ENCODE assay signal across 10 cellular contexts in genomic region chr14:49898485-49898884, GRCh38. TPM values are rescaled to one million over a fixed set of nuclear protein-coding genes. Genes with fewer than 3 reads are reported as not detected.
DNase-seq lines count a peak whose midpoint lies in the region; ATAC-seq and TF ChIP-seq lines count a peak whose summit lies in the region.
"Had no signal": no experiment of that assay in that cellular context is flagged by ENCODE, and none has a peak within 500 bp of the region (broad histone marks: within the 10 kb centered on the region; RNA-seq: fewer than 3 reads in every experiment).

No MANE protein-coding gene starts in this region.

- 90% methylated on average over 2 of the region's 2 CpGs for whole genome bisulfite sequencing in hepatocyte (ENCODE audit: low lambda C conversion rate, missing lambda C conversion rate)
- 77 to 79% methylated on average over 2 of the region's 2 CpGs for WGBS in thyroid gland, 2 donors

- peak overlapping the region; percentile 94 for H3K4me3 Mint-ChIP-seq in activated T-cell treated with anti-CD3 and anti-CD28 coated beads, Interleukin-2, amount 50 U/mL, for 24 hours
- H3K4me3 Mint-ChIP-seq in activated B cell treated with CpG ODN at 0.5 μM for 24 hours: peak overlapping the region; percentile 40

- H3K27me3 Mint-ChIP-seq in activated T-cell treated with anti-CD3 and anti-CD28 coated beads, Interleukin-2, amount 50 U/mL, for 24 hours: no peaks in the 10 kb centered on the region
- H3K27me3 Mint-ChIP-seq in activated B cell treated with CpG ODN at 0.5 μM for 24 hours: no peaks in the 10 kb centered on the region

- POLR2A ChIA-PET in activated B cell treated with CpG ODN at 0.5 μM for 24 hours (lab: Charles Lee): interaction anchor here (0.6 to 1.3 kb wide), 8 partner anchors 9 to 207 kb away, joined by 3 to 10 read pairs (median 5); no protein-coding TSS in a partner anchor

- peaks cover 5% of the 10 kb centered on the region for H3K36me3 ChIP-seq in hepatocyte (replicated peaks; ENCODE audit: insufficient read depth, low read depth)
- peaks cover 0 to 11% of the 10 kb centered on the region in 2 donors for H3K36me3 ChIP-seq in thyroid gland

- H3K36me3 Mint-ChIP-seq in activated T-cell treated with anti-CD3 and anti-CD28 coated beads, Interleukin-2, amount 50 U/mL, for 24 hours (ENCODE audit: low read depth): peaks cover 62% of the 10 kb centered on the region
- peaks cover 45% of the 10 kb centered on the region for H3K36me3 Mint-ChIP-seq in activated B cell treated with CpG ODN at 0.5 μM for 24 hours (ENCODE audit: low read depth)

- H3K27ac ChIP-seq in hepatocyte (no peak overlapping the region), thyroid gland (peak overlapping the region; percentile 7 to 51 (median 11))
- H3K27ac ChIP-seq: right atrium auricular region had no signal

- H3K27me3 ChIP-seq in hepatocyte: no peaks in the 10 kb centered on the region
- no peaks in the 10 kb centered on the region for H3K27me3 ChIP-seq in thyroid gland
- H3K27me3 ChIP-seq: right atrium auricular region had no signal

- H3K4me3 ChIP-seq in hepatocyte (no peak overlapping the region), thyroid gland (replicated peaks in 1 of 3) (no peak overlapping the region)
- H3K4me3 ChIP-seq: right atrium auricular region had no signal

- no peak for TF ChIP-seq POLR2A in thyroid gland (IDR thresholded peaks at IDR 0.05)

- H3K9me2 ChIP-seq in hepatocyte (replicated peaks; ENCODE audit: insufficient read depth): no peaks in the 10 kb centered on the region

- CTCF ChIA-PET in activated B cell treated with CpG ODN at 0.5 μM for 24 hours (lab: Charles Lee): no interaction called here

- H3K4me2 ChIP-seq in hepatocyte: peak overlapping the region; percentile 77

- peaks cover 55% of the 10 kb centered on the region for H3K79me2 ChIP-seq in hepatocyte

- intact Hi-C loops in activated B cell treated with CpG ODN at 0.5 μM for 24 hours (cut with micrococcal nuclease) (no loop called here), thyroid gland (cut with DNase I) (no loop called here)

- no peak for TF ChIP-seq CTCF in activated B cell treated with CpG ODN at 0.5 μM for 24 hours (IDR thresholded peaks at IDR 0.05)
- no peak for TF ChIP-seq CTCF in hepatocyte (IDR thresholded peaks at IDR 0.05; ENCODE audit: poor library complexity)
- no peak for TF ChIP-seq CTCF in thyroid gland (IDR thresholded peaks at IDR 0.05)

- H2AFZ ChIP-seq in hepatocyte: no peak overlapping the region

- peaks cover 38% of the 10 kb centered on the region for H3K4me1 Mint-ChIP-seq in activated T-cell treated with anti-CD3 and anti-CD28 coated beads, Interleukin-2, amount 50 U/mL, for 24 hours (ENCODE audit: low read depth)
- peaks cover 48% of the 10 kb centered on the region for H3K4me1 Mint-ChIP-seq in activated B cell treated with CpG ODN at 0.5 μM for 24 hours

- H3K27ac Mint-ChIP-seq in activated T-cell treated with anti-CD3 and anti-CD28 coated beads, Interleukin-2, amount 50 U/mL, for 24 hours: peak overlapping the region; percentile 92
- peak overlapping the region; percentile 83 for H3K27ac Mint-ChIP-seq in activated B cell treated with CpG ODN at 0.5 μM for 24 hours

- H3K9me3 ChIP-seq in hepatocyte (ENCODE audit: low read depth): no peaks in the 10 kb centered on the region
- no peaks in the 10 kb centered on the region for H3K9me3 ChIP-seq in thyroid gland
- H3K9me3 ChIP-seq: right atrium auricular region had no signal

- H3K4me1 ChIP-seq in hepatocyte (ENCODE audit: insufficient read depth) (peaks cover 19% of the 10 kb centered on the region), thyroid gland (peaks cover 29 to 31% of the 10 kb centered on the region in 2 donors)

- DNase-seq in activated T-cell treated with anti-CD3 and anti-CD28 coated beads, Interleukin-2, amount 50 U/mL, for 24 hours: no peak
- DNase-seq in activated T-cell treated with anti-CD3 and anti-CD28 coated beads, Interleukin-2, amount 50 U/mL, for 1 hour: no peak
- DNase-seq in activated B cell treated with CpG ODN at 0.5 μM for 24 hours (no peak), hepatocyte (ENCODE audit: low spot score) (no peak), thyroid gland (no peak), HPDE6-E6E7 (ENCODE audit: extremely low spot score) (no peak), NCI-H524 treated with DMSO at 0.1 percent for 48 hours (lab: John Stamatoyannopoulos, UW) (no peak), NCI-H1048 (lab: John Stamatoyannopoulos, UW) (no peak)
- DNase-seq: IMR-90 had no signal

- H4K20me1 ChIP-seq in hepatocyte (ENCODE audit: insufficient read depth, poor library complexity, severe bottlenecking): peaks cover 35% of the 10 kb centered on the region

- ATAC-seq in activated B cell treated with CpG ODN at 0.5 μM for 24 hours (ENCODE audit: low read depth): no peak

- H3K9me3 Mint-ChIP-seq in activated T-cell treated with anti-CD3 and anti-CD28 coated beads, Interleukin-2, amount 50 U/mL, for 24 hours: no peaks in the 10 kb centered on the region
- H3K9me3 Mint-ChIP-seq in activated B cell treated with CpG ODN at 0.5 μM for 24 hours: no peaks in the 10 kb centered on the region

RNA-seq across cellular contexts. Expression of gene ARF6, which starts 5.6 kb away (rescaled TPM):
- total RNA-seq in activated B cell treated with CpG ODN at 0.5 μM for 24 hours (136 and 142 TPM in 2 replicates), hepatocyte (64.8 and 67.6 TPM in 2 replicates), thyroid gland (10 to 100 TPM; 35.6 to 59.4 (median 48.5) TPM)
- polyA plus RNA-seq in hepatocyte: 52.1 and 53.9 TPM in 2 replicates

RNA-seq across cellular contexts. Expression of gene NEMF, which starts 45.9 kb away (rescaled TPM):
- 99.1 and 110 TPM in 2 replicates for total RNA-seq in activated B cell treated with CpG ODN at 0.5 μM for 24 hours
- 34.0 and 62.9 TPM in 2 replicates for total RNA-seq in hepatocyte
- 49.5 and 69.9 TPM in 2 replicates for polyA plus RNA-seq in hepatocyte
- 100 to 1,000 TPM in 3 of 4 donors, 10 to 100 TPM in 1; 93.9 to 170 (median 118) TPM for total RNA-seq in thyroid gland
